ENCODE assay signal across 24 cellular contexts in genomic region chr10:74083304-74083703, GRCh38.
"Had no signal": no experiment of that assay in that cellular context is flagged by ENCODE, and none has a peak within 500 bp of the region (broad histone marks: within the 10 kb centered on the region; RNA-seq: fewer than 3 reads in every experiment).

No MANE protein-coding gene starts in this region.

- H3K27me3 Mint-ChIP-seq: activated CD8-positive, alpha-beta memory T cell treated with anti-CD3 and anti-CD28 coated beads, Interleukin-2, amount 10 ng/mL, durations not matched to agents 7 days and 5 days; activated CD8-positive, alpha-beta T cell treated with anti-CD3 and anti-CD28 coated beads for 36 hours; activated naive CD8-positive, alpha-beta T cell treated with anti-CD3 and anti-CD28 coated beads, Interleukin-2, amount 50 U/mL, for 24 hours; brain; stimulated activated naive B cell treated with anti-CD40 and anti-IgM and Interleukin-4, amounts not matched to agents 10 μg/mL and 1 μg/mL and 100 μg/mL, for 72 hours; T-helper 17 cell had no signal

- DNase-seq: activated CD4-positive, alpha-beta T cell treated with anti-CD3 and anti-CD28 coated beads for 48 hours; activated CD8-positive, alpha-beta memory T cell treated with anti-CD3 and anti-CD28 coated beads, Interleukin-2, amount 10 ng/mL, durations not matched to agents 7 days and 5 days; activated CD8-positive, alpha-beta T cell treated with anti-CD3 and anti-CD28 coated beads for 36 hours; activated gamma-delta T cell; activated naive CD4-positive, alpha-beta T cell treated with anti-CD3 and anti-CD28 coated beads, Interleukin-2, amount 50 U/mL, for 16 hours; activated naive CD8-positive, alpha-beta T cell treated with anti-CD3 and anti-CD28 coated beads, Interleukin-2, amount 50 U/mL, for 24 hours; activated T-cell treated with anti-CD3 and anti-CD28 coated beads for 4 hours; aorta; central memory CD4-positive, alpha-beta T cell; colonic mucosa; dorsolateral prefrontal cortex; heart left ventricle; mammary epithelial cell; midbrain; sigmoid colon; stimulated activated CD4-positive, alpha-beta T cell treated with anti-CD3 and anti-CD28 coated beads, Interleukin-15, amount 100 ng/mL, for 24 hours; stimulated activated naive B cell treated with anti-CD40 and anti-IgM and Interleukin-4, amounts not matched to agents 10 μg/mL and 1 μg/mL and 100 μg/mL, for 72 hours; SW 1271; T-helper 17 cell; testis; trophoblast cell had no signal

- FAIRE-seq: keratinocyte had no signal

- H3K9me3 Mint-ChIP-seq: activated CD8-positive, alpha-beta T cell treated with anti-CD3 and anti-CD28 coated beads for 36 hours; activated naive CD8-positive, alpha-beta T cell treated with anti-CD3 and anti-CD28 coated beads, Interleukin-2, amount 50 U/mL, for 24 hours; brain; nephron; stimulated activated naive B cell treated with anti-CD40 and anti-IgM and Interleukin-4, amounts not matched to agents 10 μg/mL and 1 μg/mL and 100 μg/mL, for 72 hours had no signal

- H3K4me3 Mint-ChIP-seq: activated CD8-positive, alpha-beta memory T cell treated with anti-CD3 and anti-CD28 coated beads, Interleukin-2, amount 10 ng/mL, durations not matched to agents 7 days and 5 days; activated CD8-positive, alpha-beta T cell treated with anti-CD3 and anti-CD28 coated beads for 36 hours; activated naive CD8-positive, alpha-beta T cell treated with anti-CD3 and anti-CD28 coated beads, Interleukin-2, amount 50 U/mL, for 24 hours; brain; nephron; stimulated activated naive B cell treated with anti-CD40 and anti-IgM and Interleukin-4, amounts not matched to agents 10 μg/mL and 1 μg/mL and 100 μg/mL, for 72 hours; T-helper 17 cell had no signal

- ATAC-seq: activated CD8-positive, alpha-beta memory T cell treated with anti-CD3 and anti-CD28 coated beads, Interleukin-2, amount 10 ng/mL, durations not matched to agents 7 days and 5 days; activated CD8-positive, alpha-beta T cell treated with anti-CD3 and anti-CD28 coated beads for 36 hours; activated naive CD8-positive, alpha-beta T cell treated with anti-CD3 and anti-CD28 coated beads, Interleukin-2, amount 50 U/mL, for 24 hours; stimulated activated naive B cell treated with anti-CD40 and anti-IgM and Interleukin-4, amounts not matched to agents 10 μg/mL and 1 μg/mL and 100 μg/mL, for 72 hours; T-helper 17 cell had no signal

- H3K27ac Mint-ChIP-seq: activated CD8-positive, alpha-beta memory T cell treated with anti-CD3 and anti-CD28 coated beads, Interleukin-2, amount 10 ng/mL, durations not matched to agents 7 days and 5 days; activated CD8-positive, alpha-beta T cell treated with anti-CD3 and anti-CD28 coated beads for 36 hours; activated naive CD8-positive, alpha-beta T cell treated with anti-CD3 and anti-CD28 coated beads, Interleukin-2, amount 50 U/mL, for 24 hours; brain; nephron; stimulated activated naive B cell treated with anti-CD40 and anti-IgM and Interleukin-4, amounts not matched to agents 10 μg/mL and 1 μg/mL and 100 μg/mL, for 72 hours; T-helper 17 cell had no signal
